ENCODE assay signal across 15 cellular contexts in genomic region chr3:128763967-128764366, GRCh38. TPM values are rescaled to one million over a fixed set of nuclear protein-coding genes. Genes with fewer than 3 reads are reported as not detected.
DNase-seq lines count a peak whose midpoint lies in the region; ATAC-seq, FAIRE-seq and TF ChIP-seq lines count a peak whose summit lies in the region.
"Had no signal": no experiment of that assay in that cellular context is flagged by ENCODE, and none has a peak within 500 bp of the region (broad histone marks: within the 10 kb centered on the region; RNA-seq: fewer than 3 reads in every experiment).

No MANE protein-coding gene starts in this region.

- no peak overlapping the region for H3K4me2 ChIP-seq in GM12878 (ENCODE audit: control insufficient read depth, insufficient read depth)
- H3K4me2 ChIP-seq: BLaER1 had no signal

- intact Hi-C loops in GM12878 (cut with micrococcal nuclease; ENCODE audit: unreplicated experiment) (no loop called here), psoas muscle (cut with DNase I) (no loop called here)
- intact Hi-C loops in CD4-positive, alpha-beta T cell (cut with DNase I, micrococcal nuclease), result no loop called here

- H3K36me3 ChIP-seq in GM12878 (ENCODE audit: control insufficient read depth in 2 of 2, insufficient read depth in 2 of 2, low read length in 1 of 2) (peaks cover 2% of the 10 kb centered on the region in 2 experiments; a peak in 3 of 4 replicates), psoas muscle (ENCODE audit: insufficient read depth in 1 of 2, low read depth in 1 of 2) (peaks cover 0 to 9% of the 10 kb centered on the region in 2 donors)
- H3K36me3 ChIP-seq: pancreas had no signal

- CTCF ChIA-PET in GM12878 (lab: Yijun Ruan, JAX), result no interaction called here
- CTCF ChIA-PET in CD4-positive, alpha-beta T cell (lab: Charles Lee), result interaction anchor here (1.7 kb wide), 1 partner anchor 10 kb away, joined by 4 read pairs; no protein-coding TSS in a partner anchor

- SMC1A ChIA-PET in GM12878 (lab: Charles Lee; ENCODE audit: uncharacterized antibody, unreplicated experiment), result interaction anchor here (0.6 kb wide), 1 partner anchor 391 kb away, joined by 3 read pairs; no protein-coding TSS in a partner anchor

- no peak for TF ChIP-seq CTCF in GM12878 (IDR thresholded peaks at IDR 0.05 in 2 of 3, conservative IDR thresholded peaks at IDR 0.05 in 1 of 3; ENCODE audit: control insufficient read depth in 2 of 3, extremely low read depth in 1 of 3, insufficient read depth in 1 of 3, low read depth in 3 of 3, low read length in 3 of 3)
- TF ChIP-seq CTCF in psoas muscle (IDR thresholded peaks at IDR 0.05), result no peak
- no peak for TF ChIP-seq CTCF in CD4-positive, alpha-beta T cell (IDR thresholded peaks at IDR 0.05)

- POLR2A ChIA-PET in GM12878 (lab: Charles Lee), result interaction anchor here (0.5 to 0.7 kb wide), 2 partner anchors 24 to 90 kb away, joined by 4 read pairs; no protein-coding TSS in a partner anchor
- POLR2A ChIA-PET in CD4-positive, alpha-beta T cell (lab: Charles Lee), result interaction anchor here (0.7 kb wide), 1 partner anchor 677 kb away, joined by 3 read pairs; no protein-coding TSS in a partner anchor

- ATAC-seq in T-helper 17 cell (peak; percentile 32), GM12878 (no peak), psoas muscle (peak; percentile 79 to 88 (median 82)), HG03354 (IDR thresholded peaks at IDR 0.05; ENCODE audit: poor library complexity, severe bottlenecking, unreplicated experiment) (no peak)
- no peak for ATAC-seq in CD4-positive, alpha-beta T cell (ENCODE audit: poor library complexity)
- ATAC-seq: pancreas had no signal

- H3K4me1 ChIP-seq in GM12878 (ENCODE audit: control insufficient read depth, insufficient read depth, low read length), result peaks cover 11% of the 10 kb centered on the region
- H3K4me1 ChIP-seq in psoas muscle, result peaks cover 69% of the 10 kb centered on the region

- H2AFZ ChIP-seq in GM12878 (ENCODE audit: control insufficient read depth, low read depth, low read length), result no peak overlapping the region

- H3K4me3 ChIP-seq in GM12878 (no peak overlapping the region), psoas muscle (no peak overlapping the region)
- H3K4me3 ChIP-seq: BLaER1, pancreas, stomach had no signal

- H3K9me3 Mint-ChIP-seq in CD4-positive, alpha-beta T cell, result no peaks in the 10 kb centered on the region

- H4K20me1 ChIP-seq in GM12878 (ENCODE audit: control insufficient read depth, insufficient read depth), result no peaks in the 10 kb centered on the region

- H3K27me3 ChIP-seq in GM12878 (replicated peaks in 1 of 2; ENCODE audit: control insufficient read depth in 2 of 2, insufficient read depth in 2 of 2, low read length in 1 of 2) (no peaks in the 10 kb centered on the region), psoas muscle (ENCODE audit: insufficient read depth in 3 of 3, low read length in 2 of 3) (no peaks in the 10 kb centered on the region)
- H3K27me3 ChIP-seq in CD4-positive, alpha-beta T cell (ENCODE audit: control insufficient read depth, insufficient read depth, low read length), result no peaks in the 10 kb centered on the region
- H3K27me3 ChIP-seq: BLaER1, pancreas, stomach had no signal

- peaks cover 53% of the 10 kb centered on the region for H3K4me1 Mint-ChIP-seq in T-helper 17 cell
- H3K4me1 Mint-ChIP-seq in CD4-positive, alpha-beta T cell (ENCODE audit: low read depth), result peaks cover 92% of the 10 kb centered on the region

- peaks cover 63% of the 10 kb centered on the region for H3K79me2 ChIP-seq in GM12878 (ENCODE audit: control insufficient read depth, insufficient read depth, low read length)

- no peak for TF ChIP-seq EP300 in GM12878 (IDR thresholded peaks at IDR 0.05; ENCODE audit: borderline replicate concordance in 1 of 2, control insufficient read depth in 1 of 2, low read depth in 2 of 2, low read length in 2 of 2)

- H3K36me3 Mint-ChIP-seq in T-helper 17 cell (ENCODE audit: low read depth), result peaks cover 7% of the 10 kb centered on the region
- H3K36me3 Mint-ChIP-seq in CD4-positive, alpha-beta T cell (ENCODE audit: low read depth), result peaks cover 39% of the 10 kb centered on the region

- in situ Hi-C loops in GM12878 (cut with MboI), result no loop called here

- H3K27ac ChIP-seq in GM12878 (ENCODE audit: control insufficient read depth, insufficient read depth) (no peak overlapping the region), psoas muscle (peak overlapping the region; percentile 79)
- no peak overlapping the region for H3K27ac ChIP-seq in CD4-positive, alpha-beta T cell (ENCODE audit: low read depth, low read length)
- H3K27ac ChIP-seq: BLaER1, pancreas, stomach had no signal

- H3K9ac ChIP-seq in GM12878 (ENCODE audit: control insufficient read depth, insufficient read depth, low read length), result no peak overlapping the region
- H3K9ac ChIP-seq: BLaER1 had no signal

- DNase-seq in M059J (ENCODE audit: low read depth) (peak; percentile 47), T-helper 17 cell (no peak), GM12878 (ENCODE audit: low read depth, low spot score) (no peak), psoas muscle (peak; percentile 34 to 71), NCI-H1930 (lab: John Stamatoyannopoulos, UW) (no peak)
- no peak for DNase-seq in CD4-positive, alpha-beta T cell
- DNase-seq: DND-41, IMR-90, mesenchymal stem cell, NCI-H526, pancreas, stomach had no signal

- TF ChIP-seq POLR2A in GM12878 (IDR thresholded peaks at IDR 0.05; ENCODE audit: low read depth, low read length), result 0 out of 2 replicates have a peak, but pooled peaks have one; percentile 2

- peak overlapping the region; percentile 67 for H3K27ac Mint-ChIP-seq in T-helper 17 cell
- no peak overlapping the region for H3K27ac Mint-ChIP-seq in CD4-positive, alpha-beta T cell

- RAD21 ChIA-PET in GM12878 (lab: Charles Lee; ENCODE audit: unreplicated experiment), result no interaction called here

- no peak for FAIRE-seq in GM12878 (lab: Jason Lieb, UNC)
- FAIRE-seq: pancreas, RCC 7860 had no signal

- no peak overlapping the region for H3K4me3 Mint-ChIP-seq in T-helper 17 cell
- H3K4me3 Mint-ChIP-seq in CD4-positive, alpha-beta T cell, result no peak overlapping the region

- BruUV-seq in GM12878 (replicated peaks; lab: Mats Ljungman, UMichigan), result no TSS peak

- no peak for TF ChIP-seq RAD21 in GM12878 (IDR thresholded peaks at IDR 0.05; ENCODE audit: insufficient read depth, low read depth, low read length)

- WGBS in GM12878 (ENCODE audit: insufficient coverage, insufficient replicate concordance, low lambda C conversion rate, missing lambda C conversion rate), result 96% methylated on average over 5 of the region's 5 CpGs
- 32 to 53% (median 41%) methylated on average over 5 of the region's 5 CpGs for WGBS in psoas muscle, 3 donors

- H3K9me3 ChIP-seq in T-helper 17 cell (ENCODE audit: control insufficient read depth, low read length, poor library complexity, severe bottlenecking) (no peaks in the 10 kb centered on the region), GM12878 (replicated peaks; ENCODE audit: control insufficient read depth, insufficient read depth, low read length) (no peaks in the 10 kb centered on the region), psoas muscle (no peaks in the 10 kb centered on the region)
- H3K9me3 ChIP-seq in CD4-positive, alpha-beta T cell (ENCODE audit: control insufficient read depth, low read length), result no peaks in the 10 kb centered on the region
- H3K9me3 ChIP-seq: pancreas, stomach had no signal

- no peaks in the 10 kb centered on the region for H3K27me3 Mint-ChIP-seq in T-helper 17 cell
- no peaks in the 10 kb centered on the region for H3K27me3 Mint-ChIP-seq in CD4-positive, alpha-beta T cell

TF ChIP-seq in GM12878, 131 proteins besides CTCF, POLR2A, EP300 and RAD21 (continues in another document):
- TF ChIP-seq CHD2 (IDR thresholded peaks at IDR 0.05; ENCODE audit: borderline replicate concordance, low read depth, low read length), result no peak
- no peak for TF ChIP-seq RAD51 (IDR thresholded peaks at IDR 0.05)
- TF ChIP-seq SRF (IDR thresholded peaks at IDR 0.05; ENCODE audit: low read depth in 2 of 2, low read length in 2 of 2), result no peak
- no peak for TF ChIP-seq ZNF622 (IDR thresholded peaks at IDR 0.05)
- no peak for TF ChIP-seq ZBED1 (IDR thresholded peaks at IDR 0.05; ENCODE audit: borderline replicate concordance)
- TF ChIP-seq ATF2 (IDR thresholded peaks at IDR 0.05; ENCODE audit: low read length), result no peak
- TF ChIP-seq SMAD1 (IDR thresholded peaks at IDR 0.05; ENCODE audit: low read depth, partially characterized antibody), result no peak

RNA-seq across cellular contexts. Expression of gene RAB7A, which starts 38.0 kb away (rescaled TPM):
- 109 and 116 TPM in 2 replicates for total RNA-seq in M059J (2014; rRNA removed; shearing (Covaris generic))
- total RNA-seq in T-helper 17 cell (100 to 1,000 TPM; 145 to 166 TPM), GM12878 (2014; rRNA removed) (42.2 and 44.4 TPM in 2 replicates), GM12878 (2014; rRNA removed; fragmentation: Illumina TruSeq; extraction: Trizol) (73.7 and 75.3 TPM in 2 replicates), GM12878 (2021) (151 and 171 TPM in 2 replicates), psoas muscle (100 to 1,000 TPM; 232 to 375 (median 284) TPM)
- 50.5 and 54.9 TPM in 2 replicates for total RNA-seq in GM12878 (2013; cell fraction: nucleolus; rRNA removed)
- polyA plus RNA-seq in GM12878 (2011; ENCODE audit: low read depth), result 84.8 TPM
- polyA plus RNA-seq in GM12878 (2011; rRNA removed) (212 and 237 TPM in 2 replicates), GM12878 (2014; fragmentation: Illumina TruSeq; extraction: Trizol) (200 and 201 TPM in 2 replicates), GM12878 (2014; fragmentation: Nextera tagmentation; extraction: Ambion mirVana) (10 to 100 TPM; 40.3 to 43.0 TPM), GM12878 (2014; rRNA removed) (136 and 148 TPM in 2 replicates), GM12878 (2016; fragmentation: Nextera tagmentation; extraction: Ambion mirVana) (100 to 1,000 TPM; 175 to 183 TPM), psoas muscle (100 to 1,000 TPM; 206 to 410 (median 369) TPM)
- polyA plus RNA-seq in GM12878 (2011; cell fraction: cytosol; rRNA removed), result 163 and 202 TPM in 2 replicates
- 39.0 and 42.1 TPM in 2 replicates for polyA plus RNA-seq in GM12878 (2011; cell fraction: nucleus; rRNA removed)
- polyA plus RNA-seq in GM12878 (2012), result 118 and 135 TPM in 2 replicates
- polyA minus RNA-seq in GM12878 (2011; rRNA and poly(A)+ RNA removed), result 132 and 142 TPM in 2 replicates
- 53.9 and 75.5 TPM in 2 replicates for polyA minus RNA-seq in GM12878 (2011; cell fraction: cytosol; rRNA and poly(A)+ RNA removed)
- 15.8 and 25.5 TPM in 2 replicates for polyA minus RNA-seq in GM12878 (2011; cell fraction: nucleus; rRNA and poly(A)+ RNA removed)
- 100 to 1,000 TPM; 113 to 121 TPM for total RNA-seq in CD4-positive, alpha-beta T cell

Comparison
In these comparisons a context has a peak if more than half of its experiments do, and no peak if none do; other contexts are left out.
1. DNase-seq: peak in M059J (single experiment) and psoas muscle (2 of 2); none in T-helper 17 cell (0 of 3), GM12878 (single experiment), NCI-H1930 (0 of 2) and CD4-positive, alpha-beta T cell (0 of 10).
2. ATAC-seq: peak in T-helper 17 cell (single experiment) and psoas muscle (4 of 4); none in GM12878 (single experiment), HG03354 (single experiment) and CD4-positive, alpha-beta T cell (single experiment).